8 cellular contexts compared by ENCODE assay signal in genomic region chr12:92145481-92145730, GRCh38. TPM values are rescaled to one million over a fixed set of nuclear protein-coding genes. Genes with fewer than 3 reads are reported as not detected.
DNase-seq lines count a peak whose midpoint lies in the region; ATAC-seq, FAIRE-seq and TF ChIP-seq lines count a peak whose summit lies in the region.

No MANE protein-coding gene starts in this region.

- FAIRE-seq in bronchial epithelial cell (lab: Jason Lieb, UNC), result no peak
- FAIRE-seq in GM12891 (lab: Jason Lieb, UNC), result no peak

- 0 out of 4 replicates have a peak, but pooled peaks cover 3 to 5% of the 10 kb centered on the region in 2 experiments for H3K79me1 ChIP-seq in IMR-90 (ENCODE audit: low read depth in 1 of 2, low read length in 2 of 2)
- peaks cover 2% of the 10 kb centered on the region for H3K79me1 ChIP-seq in mesendoderm (ENCODE audit: low read length)

- H3K4me2 ChIP-seq in IMR-90 (ENCODE audit: low read depth, low read length) (no peak overlapping the region), mesendoderm (ENCODE audit: low read length) (peak overlapping the region; percentile 93)

- peak overlapping the region; percentile 70 for H2AFZ ChIP-seq in IMR-90 (replicated peaks; ENCODE audit: low read length, poor library complexity)

- H3K9ac ChIP-seq in IMR-90 (ENCODE audit: low read depth, low read length) (peak overlapping the region; percentile 98), mesendoderm (ENCODE audit: low read length) (peak overlapping the region; percentile 77)

- peak overlapping the region; percentile 49; the same call in 1 of the 2 replicates for H3K23ac ChIP-seq in IMR-90 (ENCODE audit: low read depth, low read length)
- H3K23ac ChIP-seq in mesendoderm (ENCODE audit: low read length), result no peak overlapping the region

- H4K8ac ChIP-seq in IMR-90 (ENCODE audit: low read depth in 2 of 2, low read length in 2 of 2) (peak overlapping the region in 1 of 2 experiments; percentile 26; a peak in 2 of 4 replicates), mesendoderm (ENCODE audit: low read depth, low read length) (peak overlapping the region; percentile 7)

- H3K56ac ChIP-seq in IMR-90 (ENCODE audit: extremely low read depth, insufficient read depth, low read length) (peak overlapping the region; percentile 68; the same call in 1 of the 2 replicates), mesendoderm (ENCODE audit: low read length) (peak overlapping the region; percentile 85)

- CTCF ChIA-PET in IMR-90 (lab: Yijun Ruan, JAX), result interaction anchor here (0.9 to 1.2 kb wide), 8 partner anchors 9 to 764 kb away, joined by 3 to 5 read pairs (median 3); no protein-coding TSS in a partner anchor

- no TSS peak for BruUV-seq in IMR-90 (replicated peaks; lab: Mats Ljungman, UMichigan)

- H3K9me3 ChIP-seq in IMR-90 (ENCODE audit: control insufficient read depth, insufficient read depth, low read length) (no peaks in the 10 kb centered on the region), upper lobe of right lung (no peaks in the 10 kb centered on the region)

- H3K4me1 ChIP-seq in IMR-90 (ENCODE audit: control insufficient read depth, insufficient read depth, low read length) (no peaks in the 10 kb centered on the region), mesendoderm (ENCODE audit: control insufficient read depth, low read depth, low read length) (no peaks in the 10 kb centered on the region), upper lobe of right lung (peaks cover 13% of the 10 kb centered on the region)

- H3K36me3 ChIP-seq in IMR-90 (ENCODE audit: control insufficient read depth, insufficient read depth, low read length) (peaks cover 26% of the 10 kb centered on the region), bronchial epithelial cell (ENCODE audit: control insufficient read depth, insufficient read depth, low read length) (no peaks in the 10 kb centered on the region), mesendoderm (ENCODE audit: control insufficient read depth, insufficient read depth, low read length) (no peaks in the 10 kb centered on the region), upper lobe of right lung (peaks cover 35% of the 10 kb centered on the region)

- peak overlapping the region; percentile 88 for H3K14ac ChIP-seq in IMR-90 (replicated peaks; ENCODE audit: low read depth, low read length)

- ATAC-seq in GM21390 (IDR thresholded peaks at IDR 0.05; ENCODE audit: unreplicated experiment) (peak; percentile 4), IMR-90 (ENCODE audit: low read depth) (peak; percentile 0; the same call in 1 of the 2 replicates), upper lobe of right lung (peak; percentile 13)

- TF ChIP-seq POLR2A in IMR-90 (IDR thresholded peaks at IDR 0.05; ENCODE audit: low read depth, low read length), result no peak
- no peak for TF ChIP-seq POLR2A in GM12891 (IDR thresholded peaks at IDR 0.05; ENCODE audit: low read depth, low read length)

- H4K20me1 ChIP-seq in IMR-90 (ENCODE audit: insufficient read depth, low read length), result peaks cover 27% of the 10 kb centered on the region

- H3K4ac ChIP-seq in IMR-90 (ENCODE audit: low read depth, low read length), result peak overlapping the region; percentile 45
- peak overlapping the region; percentile 58 for H3K4ac ChIP-seq in mesendoderm (ENCODE audit: low read depth, low read length)

- in situ Hi-C loops in IMR-90 (cut with MboI; ENCODE audit: low sequenced_read_pairs), result loop anchor here (10.0 kb wide), 1 partner anchor 761 kb away; no protein-coding TSS in a partner anchor

- H4K5ac ChIP-seq in IMR-90 (ENCODE audit: low read depth, low read length) (no peak overlapping the region), mesendoderm (ENCODE audit: low read length) (no peak overlapping the region)

- TF ChIP-seq CTCF in IMR-90 (conservative IDR thresholded peaks at IDR 0.05; ENCODE audit: low read depth, low read length) (no peak), bronchial epithelial cell (IDR thresholded peaks at IDR 0.05; ENCODE audit: insufficient read depth, low read length, severe bottlenecking) (no peak), upper lobe of right lung (IDR thresholded peaks at IDR 0.05) (no peak)

- H2AK5ac ChIP-seq in IMR-90 (ENCODE audit: low read depth, low read length) (0 out of 2 replicates have a peak overlapping the region, but pooled peaks have one; percentile 14), mesendoderm (ENCODE audit: low read length) (no peak overlapping the region)

- dilution Hi-C loops in IMR-90 (cut with HindIII; ENCODE audit: low sequenced_read_pairs, unreplicated experiment), result no loop called here

- H2BK20ac ChIP-seq in IMR-90 (ENCODE audit: low read depth, low read length), result no peak overlapping the region

- H3K4me3 ChIP-seq in IMR-90 (ENCODE audit: insufficient read depth, low read depth, low read length) (peak overlapping the region; percentile 88), bronchial epithelial cell (ENCODE audit: low read depth, low read length) (peak overlapping the region; percentile 98), mesendoderm (ENCODE audit: low read length) (peak overlapping the region; percentile 51), upper lobe of right lung (peak overlapping the region; percentile 73)

- POLR2A ChIA-PET in IMR-90 (lab: Charles Lee; ENCODE audit: unreplicated experiment), result interaction anchor here (0.5 to 1.6 kb wide), 10 partner anchors 8 to 764 kb away, joined by 3 to 18 read pairs (median 4); no protein-coding TSS in a partner anchor

- intact Hi-C loops in IMR-90 (cut with micrococcal nuclease) (loop anchor here (1.0 to 5.0 kb wide), 4 partner anchors 152 to 525 kb away; no protein-coding TSS in a partner anchor), upper lobe of right lung (cut with DNase I) (no loop called here)

- H3K18ac ChIP-seq in IMR-90 (ENCODE audit: low read depth, low read length) (no peak overlapping the region; the same call in 1 of the 2 replicates), mesendoderm (ENCODE audit: low read length) (peak overlapping the region; percentile 81)

- H2BK120ac ChIP-seq in IMR-90 (ENCODE audit: low read depth, low read length) (no peak overlapping the region), mesendoderm (ENCODE audit: low read depth, low read length) (no peak overlapping the region)

- peak overlapping the region; percentile 60; the same call in 1 of the 2 replicates for H4K91ac ChIP-seq in IMR-90 (ENCODE audit: insufficient read depth, low read depth, low read length)

- peaks cover 28% of the 10 kb centered on the region for H3K79me2 ChIP-seq in mesendoderm (ENCODE audit: control insufficient read depth, insufficient read depth, low read length)

- H3K27me3 ChIP-seq in IMR-90 (ENCODE audit: control insufficient read depth, insufficient read depth, low read length), result no peaks in the 10 kb centered on the region
- H3K27me3 ChIP-seq in bronchial epithelial cell (ENCODE audit: control insufficient read depth, insufficient read depth, low read length), result no peaks in the 10 kb centered on the region
- H3K27me3 ChIP-seq in mesendoderm (ENCODE audit: insufficient read depth, low read length, poor library complexity), result no peaks in the 10 kb centered on the region
- no peaks in the 10 kb centered on the region for H3K27me3 ChIP-seq in upper lobe of right lung

- H3K27ac ChIP-seq in IMR-90 (ENCODE audit: insufficient read depth, low read length) (peak overlapping the region; percentile 92), mesendoderm (ENCODE audit: low read depth, low read length) (peak overlapping the region; percentile 45), upper lobe of right lung (peak overlapping the region; percentile 99)

- no peak overlapping the region for H2BK15ac ChIP-seq in IMR-90 (ENCODE audit: low read depth, low read length)
- H2BK15ac ChIP-seq in mesendoderm (replicated peaks; ENCODE audit: low read depth), result no peak overlapping the region

- TF ChIP-seq RAD21 in IMR-90 (IDR thresholded peaks at IDR 0.05; ENCODE audit: low read length), result no peak

- H2BK5ac ChIP-seq in IMR-90 (ENCODE audit: low read depth, low read length, poor library complexity, severe bottlenecking) (peak overlapping the region; percentile 79), mesendoderm (ENCODE audit: low read length) (no peak overlapping the region)

- DNase-seq in IMR-90, result no peak
- no peak for DNase-seq in bronchial epithelial cell (ENCODE audit: low read depth)
- DNase-seq in mesendoderm, result no peak
- DNase-seq in upper lobe of right lung, result no peak
- DNase-seq in GF-D8 (lab: John Stamatoyannopoulos, UW), result no peak
- DNase-seq in GM12891 (ENCODE audit: insufficient read length, low spot score), result no peak
- no peak for DNase-seq in dedifferentiated amniotic fluid mesenchymal stem cell (ENCODE audit: extremely low spot score)

- H3K9me1 ChIP-seq in IMR-90 (ENCODE audit: insufficient read depth, low read length), result no peaks in the 10 kb centered on the region

- WGBS in IMR-90 (ENCODE audit: extremely low coverage in 2 of 2, insufficient read length in 1 of 2), 2 experiments, result 0% methylated on average over 2 of the region's 28 CpGs; no CpG with 5 or more reads in 1 of the 2 experiments
- WGBS in mesendoderm (ENCODE audit: extremely low coverage, insufficient coverage, low lambda C conversion rate), result no CpG with 5 or more reads among the region's 28 CpGs

- peak overlapping the region; percentile 93 for H2AK9ac ChIP-seq in IMR-90 (replicated peaks; ENCODE audit: low read depth, low read length, poor library complexity)

TF ChIP-seq in GM12891, 5 proteins besides CTCF, POLR2A, EP300 and RAD21:
- TF ChIP-seq TAF1 (IDR thresholded peaks at IDR 0.05; ENCODE audit: low read depth, low read length) (no peak), PAX5 (IDR thresholded peaks at IDR 0.05; ENCODE audit: insufficient read depth, low read length, severe bottlenecking) (no peak), SPI1 (IDR thresholded peaks at IDR 0.05; ENCODE audit: low read depth, low read length) (no peak), POLR2AphosphoS5 (IDR thresholded peaks at IDR 0.05; ENCODE audit: low read depth, low read length) (no peak), POU2F2 (IDR thresholded peaks at IDR 0.05; ENCODE audit: low read depth, low read length) (no peak)
TF ChIP-seq in GM12891: peak in this region for 0.

RNA-seq across cellular contexts. Expression of gene BTG1, which starts 0.2 kb away (rescaled TPM):
- total RNA-seq in IMR-90 (2012; rRNA removed) (3.8 and 8.1 TPM in 2 replicates), bronchial epithelial cell (10.9 and 14.7 TPM in 2 replicates), upper lobe of right lung (163 TPM)
- polyA plus RNA-seq in IMR-90 (2012; rRNA removed), result 33.5 and 43.3 TPM in 2 replicates
- polyA plus RNA-seq in IMR-90 (2012; cell fraction: cytosol; rRNA removed), result 3.7 and 12.0 TPM in 2 replicates
- 4.7 and 12.8 TPM in 2 replicates for polyA plus RNA-seq in IMR-90 (2012; cell fraction: nucleus; rRNA removed; ENCODE audit: low replicate concordance)
- 9.7 TPM for polyA plus RNA-seq in mesendoderm (2013, experiment 1 of 2)
- polyA plus RNA-seq in mesendoderm (2013, experiment 2 of 2), result 10.6 TPM
- 117 TPM for polyA plus RNA-seq in GM12891 (2012; ENCODE audit: low read depth, missing spikeins)

Comparison
In these comparisons a context has a peak if more than half of its experiments do, and no peak if none do; other contexts are left out.
1. H3K27ac ChIP-seq: peak in every context shown above with its lines; median percentile 99 in upper lobe of right lung; 92 in IMR-90; 45 in mesendoderm.
2. RNA of gene BTG1, which starts 0.2 kb away (total RNA-seq): 163 TPM in upper lobe of right lung (single experiment); 10.9 to 14.7 TPM in bronchial epithelial cell and 3.8 to 8.1 TPM in IMR-90; every median in the first group is over 10 times any median in the second.
3. Peak in every context shown above with its lines, with median percentiles within 50 percentile points of each other: ATAC-seq and H3K4me3 ChIP-seq.